ENCODE assay signal across 20 cellular contexts in the genomic region with DNA sequence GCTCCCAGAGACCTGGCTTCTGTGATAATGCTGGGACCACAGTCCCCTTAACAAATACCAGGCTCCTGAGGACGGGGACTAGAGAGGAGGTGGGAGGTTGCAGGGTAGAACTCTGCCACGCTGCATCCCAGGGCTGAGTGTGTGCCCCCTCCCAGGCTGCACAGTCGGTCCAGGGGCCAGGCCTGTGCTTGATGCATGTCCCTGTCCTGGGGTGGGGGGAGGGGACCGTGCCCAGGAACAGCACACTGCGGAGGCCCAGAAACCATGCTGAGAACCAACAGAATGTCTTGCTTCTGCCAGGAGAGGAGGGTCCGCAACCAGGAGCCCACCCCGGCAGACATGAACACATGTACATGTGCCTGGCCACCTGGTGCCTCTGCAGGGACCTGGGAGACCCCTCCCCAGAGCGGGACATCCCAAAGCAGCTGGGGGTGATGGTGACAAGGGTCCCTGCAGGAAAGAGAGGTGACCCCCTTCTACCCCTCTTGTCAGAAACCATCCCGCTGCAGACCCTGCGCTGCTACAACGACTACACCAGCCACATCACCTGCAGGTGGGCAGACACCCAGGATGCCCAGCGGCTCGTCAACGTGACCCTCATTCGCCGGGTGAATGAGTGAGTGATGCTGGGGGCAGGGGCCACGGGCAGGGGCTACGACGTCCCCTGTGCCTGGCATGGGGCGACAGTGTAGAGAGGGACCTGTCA. TPM values are rescaled to one million over a fixed set of nuclear protein-coding genes. Genes with fewer than 3 reads are reported as not detected.
DNase-seq lines count a peak whose midpoint lies in the region; ATAC-seq, FAIRE-seq and TF ChIP-seq lines count a peak whose summit lies in the region.
"Had no signal": no experiment of that assay in that cellular context is flagged by ENCODE, and none has a peak within 500 bp of the region (broad histone marks: within the 10 kb centered on the region; RNA-seq: fewer than 3 reads in every experiment).

No MANE protein-coding gene starts in this region.

- H2BK120ac ChIP-seq in H1 (replicated peaks; ENCODE audit: low read depth, low read length), result no peak overlapping the region

- H2BK12ac ChIP-seq in H1 (ENCODE audit: low read depth, low read length), result no peak overlapping the region

- H2BK15ac ChIP-seq in H1 (ENCODE audit: low read length), result no peak overlapping the region

- H3K36me3 Mint-ChIP-seq in neural progenitor cell, result no peaks in the 10 kb centered on the region
- peaks cover 14% of the 10 kb centered on the region for H3K36me3 Mint-ChIP-seq in stimulated activated effector memory CD8-positive, alpha-beta T cell treated with anti-CD3 and anti-CD28 coated beads, Interleukin-12 subunit alpha, Interleukin-12 subunit beta, amount 100 ng/mL, for 72 hours

- intact Hi-C loops in spleen (cut with DNase I; ENCODE audit: low total_unique reads), result no loop called here

- H3F3A ChIP-seq in neural progenitor cell (ENCODE audit: low read depth), result no peaks in the 10 kb centered on the region

- FAIRE-seq in H1 (lab: Jason Lieb, UNC), result no peak
- FAIRE-seq: G401.6, GM19239 had no signal

- no peak overlapping the region for H3K18ac ChIP-seq in H1 (ENCODE audit: extremely low read depth, low read length)

- peaks cover 0 to 2% (median 0%) of the 10 kb centered on the region in 4 experiments; a peak in 1 of 7 replicates for H3K27me3 ChIP-seq in H1 (replicated peaks in 1 of 4; ENCODE audit: control insufficient read depth in 3 of 4, extremely low read depth in 1 of 4, insufficient read depth in 3 of 4, low read length in 3 of 4)
- no peaks in the 10 kb centered on the region for H3K27me3 ChIP-seq in neural progenitor cell
- peaks cover 0 to 7% (median 0%) of the 10 kb centered on the region in 7 donors for H3K27me3 ChIP-seq in spleen (replicated peaks in 1 of 7)

- H3K9me3 ChIP-seq in H1 (ENCODE audit: insufficient read depth in 2 of 2, low read depth in 1 of 2, low read length in 1 of 2), result no peaks in the 10 kb centered on the region; a peak in 1 of 4 replicates
- no peaks in the 10 kb centered on the region for H3K9me3 ChIP-seq in neural progenitor cell (ENCODE audit: low read depth)
- peaks cover 0 to 7% (median 0%) of the 10 kb centered on the region in 8 donors for H3K9me3 ChIP-seq in spleen

- peaks cover 0 to 5% of the 10 kb centered on the region in 2 experiments for H4K20me1 ChIP-seq in H1 (replicated peaks in 1 of 2; ENCODE audit: control insufficient read depth in 1 of 2, insufficient read depth in 2 of 2, low read length in 2 of 2)
- H4K20me1 ChIP-seq in neural progenitor cell (ENCODE audit: low read depth), result no peaks in the 10 kb centered on the region

- H3K36me3 ChIP-seq in H1 (ENCODE audit: control insufficient read depth in 2 of 4, insufficient read depth in 4 of 4, low read length in 3 of 4), result no peaks in the 10 kb centered on the region
- no peaks in the 10 kb centered on the region for H3K36me3 ChIP-seq in neural progenitor cell
- peaks cover 0 to 78% (median 14%) of the 10 kb centered on the region in 6 donors for H3K36me3 ChIP-seq in spleen

- ATAC-seq in stimulated activated effector memory CD8-positive, alpha-beta T cell treated with anti-CD3 and anti-CD28 coated beads, Interleukin-12 subunit alpha, Interleukin-12 subunit beta, amount 100 ng/mL, for 72 hours, result no peak

- H3K4me2 ChIP-seq in H1 (ENCODE audit: insufficient read depth in 1 of 2, low read depth in 2 of 2, low read length in 2 of 2) (no peak overlapping the region), neural progenitor cell (no peak overlapping the region)
- H3K4me2 ChIP-seq: KMS-11 had no signal

- no peak overlapping the region for H2BK5ac ChIP-seq in H1 (ENCODE audit: low read depth, low read length)

- TF ChIP-seq CTCF in GM10248 (IDR thresholded peaks at IDR 0.05; ENCODE audit: control extremely low read depth, extremely low read depth, low read depth, missing control alignments) (no peak), H1 (IDR thresholded peaks at IDR 0.05; ENCODE audit: control extremely low read depth in 1 of 3, insufficient read depth in 1 of 3, low read depth in 1 of 3, low read length in 3 of 3) (no peak), neural progenitor cell (IDR thresholded peaks at IDR 0.05) (no peak), spleen (IDR thresholded peaks at IDR 0.05 in 8 of 11, conservative IDR thresholded peaks at IDR 0.05 in 3 of 11) (no peak)

- H3K4me1 Mint-ChIP-seq in neural progenitor cell, result peaks cover 18% of the 10 kb centered on the region
- peaks cover 30% of the 10 kb centered on the region for H3K4me1 Mint-ChIP-seq in stimulated activated effector memory CD8-positive, alpha-beta T cell treated with anti-CD3 and anti-CD28 coated beads, Interleukin-12 subunit alpha, Interleukin-12 subunit beta, amount 100 ng/mL, for 72 hours

- TF ChIP-seq RAD21 in H1 (IDR thresholded peaks at IDR 0.05 in 1 of 2, conservative IDR thresholded peaks at IDR 0.05 in 1 of 2; ENCODE audit: low read depth in 2 of 2, low read length in 2 of 2), result no peak

- H3K79me2 ChIP-seq in H1 (ENCODE audit: control insufficient read depth in 1 of 2, insufficient read depth in 2 of 2, low read length in 2 of 2) (no peaks in the 10 kb centered on the region), neural progenitor cell (ENCODE audit: low read depth) (no peaks in the 10 kb centered on the region)

- H3K23ac ChIP-seq in H1 (ENCODE audit: insufficient read length), result no peak overlapping the region

- no peak overlapping the region for H3K4ac ChIP-seq in H1 (replicated peaks; ENCODE audit: insufficient read length, low read depth, low read length)

- no peaks in the 10 kb centered on the region for H3K9me3 Mint-ChIP-seq in neural progenitor cell
- no peaks in the 10 kb centered on the region for H3K9me3 Mint-ChIP-seq in stimulated activated effector memory CD8-positive, alpha-beta T cell treated with anti-CD3 and anti-CD28 coated beads, Interleukin-12 subunit alpha, Interleukin-12 subunit beta, amount 100 ng/mL, for 72 hours

- peaks cover 5% of the 10 kb centered on the region for H3K23me2 ChIP-seq in H1 (ENCODE audit: low read depth, low read length)

- no peak overlapping the region for H3K4me3 ChIP-seq in H1 (ENCODE audit: extremely low read depth in 1 of 4, insufficient read depth in 2 of 4, low read depth in 3 of 4, low read length in 4 of 4)
- no peak overlapping the region for H3K4me3 ChIP-seq in neural progenitor cell
- H3K4me3 ChIP-seq in spleen, result no peak overlapping the region

- no peak overlapping the region for H3K27ac Mint-ChIP-seq in neural progenitor cell
- H3K27ac Mint-ChIP-seq in stimulated activated effector memory CD8-positive, alpha-beta T cell treated with anti-CD3 and anti-CD28 coated beads, Interleukin-12 subunit alpha, Interleukin-12 subunit beta, amount 100 ng/mL, for 72 hours, result no peak overlapping the region

- TF ChIP-seq EP300 in H1 (IDR thresholded peaks at IDR 0.05; ENCODE audit: borderline replicate concordance in 1 of 2, low read depth in 2 of 2, low read length in 2 of 2), result no peak

- H3K9ac ChIP-seq in H1 (replicated peaks in 1 of 4; ENCODE audit: extremely low read depth in 1 of 4, low read depth in 3 of 4, low read length in 3 of 4), result no peak overlapping the region
- H3K9ac ChIP-seq in neural progenitor cell, result no peak overlapping the region
- H3K9ac ChIP-seq: KMS-11 had no signal

- H3K4me1 ChIP-seq in H1 (replicated peaks in 1 of 4; ENCODE audit: control insufficient read depth in 3 of 4, insufficient read depth in 4 of 4, low read length in 3 of 4) (peaks cover 0 to 9% (median 3%) of the 10 kb centered on the region in 4 experiments; a peak in 4 of 7 replicates), neural progenitor cell (peaks cover 10% of the 10 kb centered on the region), spleen (peaks cover 0 to 60% (median 30%) of the 10 kb centered on the region in 6 donors)

- H2AFZ ChIP-seq in H1 (ENCODE audit: low read length) (no peak overlapping the region), neural progenitor cell (replicated peaks) (peak overlapping the region; percentile 82)

- H3K27me3 Mint-ChIP-seq in neural progenitor cell (ENCODE audit: insufficient read depth, low read depth), result peaks cover 13% of the 10 kb centered on the region

- H4K91ac ChIP-seq in H1 (replicated peaks; ENCODE audit: insufficient read length, low read length), result peak overlapping the region; percentile 49

- DNase-seq in GM10248 (ENCODE audit: extremely low spot score), result peak; percentile 15
- no peak for DNase-seq in H1 (ENCODE audit: low read depth in 1 of 2, low spot score in 2 of 2)
- DNase-seq in neural progenitor cell (ENCODE audit: low spot score), result no peak
- DNase-seq in ureter (ENCODE audit: low spot score), result peak; percentile 36
- no peak for DNase-seq in spleen
- no peak for DNase-seq in stimulated activated effector memory CD8-positive, alpha-beta T cell treated with anti-CD3 and anti-CD28 coated beads, Interleukin-12 subunit alpha, Interleukin-12 subunit beta, amount 100 ng/mL, for 72 hours (ENCODE audit: low spot score in 2 of 2)
- no peak for DNase-seq in NCI-H2227 treated with DMSO at 0.1 percent for 48 hours (lab: John Stamatoyannopoulos, UW)
- DNase-seq: DMS 273 treated with DMSO at 0.1 percent for 48 hours, DND-41, GOT3, NCI-H1048, NCI-H1436 treated with DMSO at 0.1 percent for 48 hours, NCI-H2029, NCI-H526 had no signal

- H3K56ac ChIP-seq in H1 (replicated peaks; ENCODE audit: insufficient read length, low read depth, low read length), result no peak overlapping the region

- H4K8ac ChIP-seq in H1 (ENCODE audit: extremely low read depth, insufficient read depth, low read length), result peak overlapping the region; percentile 38; the same call in 1 of the 2 replicates

- no peak overlapping the region for H2AK5ac ChIP-seq in H1 (ENCODE audit: low read depth, low read length)

- 90% methylated on average over 19 of the region's 20 CpGs; no CpG with 5 or more reads in 1 of the 2 experiments for WGBS in H1 (ENCODE audit: extremely low coverage in 1 of 2, insufficient coverage in 1 of 2, insufficient read length in 1 of 2, insufficient replicate concordance in 2 of 2, low coverage in 1 of 2, low lambda C conversion rate in 2 of 2, missing lambda C conversion rate in 1 of 2), 2 experiments
- 89 to 94% (median 93%) methylated on average over 16 to 20 of the region's 20 CpGs for WGBS in spleen, 5 donors

- TF ChIP-seq POLR2A in H1 (IDR thresholded peaks at IDR 0.05; ENCODE audit: control extremely low read depth in 1 of 2, low read depth in 2 of 2, low read length in 2 of 2) (no peak), spleen (IDR thresholded peaks at IDR 0.05) (no peak)

- H3K79me1 ChIP-seq in H1 (ENCODE audit: low read depth, low read length), result no peaks in the 10 kb centered on the region

- no peak overlapping the region for H3K14ac ChIP-seq in H1 (ENCODE audit: insufficient read length)

- H3K27ac ChIP-seq in H1 (ENCODE audit: low read depth, low read length) (no peak overlapping the region), neural progenitor cell (no peak overlapping the region), spleen (peak overlapping the region in 4 of 8 donors; percentile 54 to 80 (median 70))
- H3K27ac ChIP-seq: C4-2B, KMS-11 had no signal

- CTCF ChIA-PET in GM10248 (lab: Yijun Ruan, JAX), result interaction anchor here (0.9 to 1.0 kb wide), 2 partner anchors 55 to 142 kb away, joined by 3 to 4 read pairs; no protein-coding TSS in a partner anchor
- CTCF ChIA-PET in H1 (lab: Charles Lee; ENCODE audit: partially characterized antibody), result interaction anchor here (1.9 kb wide), 1 partner anchor 9 kb away, joined by 6 read pairs; the partner anchor contains the start of gene CSF2RB

- no peak overlapping the region for H4K5ac ChIP-seq in H1 (ENCODE audit: insufficient read length, low read depth, low read length)

- POLR2A ChIA-PET in GM10248 (lab: Yijun Ruan, JAX) (no interaction called here), H1 (lab: Charles Lee; ENCODE audit: partially characterized antibody) (no interaction called here)

- no peak overlapping the region for H3K4me3 Mint-ChIP-seq in neural progenitor cell
- no peak overlapping the region for H3K4me3 Mint-ChIP-seq in stimulated activated effector memory CD8-positive, alpha-beta T cell treated with anti-CD3 and anti-CD28 coated beads, Interleukin-12 subunit alpha, Interleukin-12 subunit beta, amount 100 ng/mL, for 72 hours

- no peak overlapping the region for H2BK20ac ChIP-seq in H1 (ENCODE audit: low read length)

RNA-seq across cellular contexts. Expression of gene CSF2RB, which starts 9.5 kb away (rescaled TPM):
- not detected in 2 replicates for total RNA-seq in H1 (2021; fragmentation: NEBNext Ultra II Directional; extraction: Animal tissue kit (Norgen Biotek cat#: 25700))
- polyA plus RNA-seq in H1 (2011; rRNA removed) (0.02 TPM in 1 of 2 replicates, not detected in the other), spleen (10 to 100 TPM; 14.2 to 19.7 (median 16.3) TPM)
- polyA plus RNA-seq in H1 (2011; cell fraction: cytosol; rRNA removed), result not detected
- polyA plus RNA-seq in H1 (2011; cell fraction: nucleus; rRNA removed), result 0.14 TPM
- not detected in 4 replicates for polyA plus RNA-seq in H1 (2012, experiment 1 of 2)
- polyA plus RNA-seq in H1 (2012, experiment 2 of 2), result not detected
- 0.02 TPM for polyA plus RNA-seq in H1 (2013, experiment 1 of 2)
- not detected for polyA plus RNA-seq in H1 (2013, experiment 2 of 2)
- not detected in 2 replicates for polyA minus RNA-seq in H1 (2011; rRNA and poly(A)+ RNA removed)
- polyA minus RNA-seq in H1 (2011; cell fraction: cytosol; rRNA and poly(A)+ RNA removed), result not detected
- not detected for polyA minus RNA-seq in H1 (2011; cell fraction: nucleus; rRNA and poly(A)+ RNA removed)
- total RNA-seq in neural progenitor cell (ENCODE audit: low replicate concordance) (0.03 TPM in 1 of 2 replicates, not detected in the other), ureter (8.6 TPM), spleen (100 to 1,000 TPM in 1 of 7 donors, 10 to 100 TPM in 6; 35.9 to 110 (median 61.3) TPM)
- total RNA-seq: A673, HT1080 had no signal

Comparison
In these comparisons a context has a peak if more than half of its experiments do, and no peak if none do; other contexts are left out.
1. DNase-seq: peak in GM10248 (single experiment) and ureter (single experiment); none in H1 (0 of 2), neural progenitor cell (single experiment), spleen (single experiment), stimulated activated effector memory CD8-positive, alpha-beta T cell treated with anti-CD3 and anti-CD28 coated beads, Interleukin-12 subunit alpha, Interleukin-12 subunit beta, amount 100 ng/mL, for 72 hours (0 of 2) and NCI-H2227 treated with DMSO at 0.1 percent for 48 hours (single experiment).